Comparison of ENCODE assay signal across 1 cellular context in genomic region chr3:134317106-134317947, GRCh38.
TF ChIP-seq lines count a peak whose summit lies in the region.

No MANE protein-coding gene starts in this region.

TF ChIP-seq in H1, 55 proteins besides CTCF, POLR2A, EP300 and RAD21 (continued from another document):
- TF ChIP-seq BACH1 (IDR thresholded peaks at IDR 0.05; ENCODE audit: low read length) (no peak), SRF (IDR thresholded peaks at IDR 0.05; ENCODE audit: low read depth, low read length) (no peak), SAP30 (IDR thresholded peaks at IDR 0.05; ENCODE audit: insufficient read depth, insufficient replicate concordance, low read length) (no peak), SUZ12 (IDR thresholded peaks at IDR 0.05; ENCODE audit: low read length) (no peak), MAX (IDR thresholded peaks at IDR 0.05) (no peak), CHD7 (IDR thresholded peaks at IDR 0.05; ENCODE audit: insufficient replicate concordance, low read length) (no peak), CREB1 (IDR thresholded peaks at IDR 0.05) (no peak), CHD1 (IDR thresholded peaks at IDR 0.05; ENCODE audit: low read depth, low read length) (no peak), CTBP2 (IDR thresholded peaks at IDR 0.05; ENCODE audit: borderline replicate concordance, insufficient read depth, insufficient read length, low read length) (no peak), TAF7 (optimal IDR thresholded peaks at IDR 0.05; ENCODE audit: borderline replicate concordance, low read depth, low read length) (no peak)
TF ChIP-seq in H1: peak in this region for 0.
